In genomic region chr15:96359772-96360498, GRCh38 we compare ENCODE assay signal across 11 cellular contexts. TPM values are rescaled to one million over a fixed set of nuclear protein-coding genes. Genes with fewer than 3 reads are reported as not detected.
DNase-seq lines count a peak whose midpoint lies in the region; ATAC-seq, FAIRE-seq and TF ChIP-seq lines count a peak whose summit lies in the region.
"Had no signal": no experiment of that assay in that cellular context is flagged by ENCODE, and none has a peak within 500 bp of the region (broad histone marks: within the 10 kb centered on the region; RNA-seq: fewer than 3 reads in every experiment).

No MANE protein-coding gene starts in this region.

- DNase-seq in HepG2 (ENCODE audit: low spot score) (no peak), fibroblast of lung (ENCODE audit: low read depth in 2 of 2) (peak; percentile 51 to 53), iPS-NIHi7 (ENCODE audit: extremely low spot score) (no peak)
- no peak for DNase-seq in effector memory CD8-positive, alpha-beta T cell
- DNase-seq in stimulated activated naive CD8-positive, alpha-beta T cell treated with anti-CD3 and anti-CD28 coated beads, Interleukin-15, Interleukin-2, amounts not matched to agents 100 U/mL and 50 U/mL, for 24 hours, result no peak
- DNase-seq: activated CD8-positive, alpha-beta memory T cell treated with anti-CD3 and anti-CD28 coated beads, Interleukin-2, amount 10 ng/mL, durations not matched to agents 7 days and 5 days; CD4-positive, CD25-positive, alpha-beta regulatory T cell had no signal

- H3K27ac ChIP-seq in liver (ENCODE audit: low read depth in 1 of 2, low read length in 2 of 2) (peak overlapping the region; percentile 9 to 61), HepG2 (ENCODE audit: extremely low read length, insufficient read depth, low read length) (no peak overlapping the region), fibroblast of lung (ENCODE audit: insufficient read depth, low read length) (peak overlapping the region; percentile 74), muscle layer of duodenum (ENCODE audit: low read length) (no peak overlapping the region)
- H3K27ac ChIP-seq: HL-60 had no signal

- CTCF ChIA-PET in HepG2 (lab: Yijun Ruan, JAX; ENCODE audit: low intra/inter-chr PET ratio, low total read pairs), result no interaction called here

- no peak overlapping the region for H3K4me3 Mint-ChIP-seq in effector memory CD8-positive, alpha-beta T cell
- H3K4me3 Mint-ChIP-seq: activated CD8-positive, alpha-beta memory T cell treated with anti-CD3 and anti-CD28 coated beads, Interleukin-2, amount 10 ng/mL, durations not matched to agents 7 days and 5 days had no signal

- TF ChIP-seq CTCF in liver (IDR thresholded peaks at IDR 0.05; ENCODE audit: low read depth, low read length, missing input control) (no peak), HepG2 (CRISPR knock-in tag; IDR thresholded peaks at IDR 0.05) (no peak), fibroblast of lung (conservative IDR thresholded peaks at IDR 0.05 in 1 of 2, IDR thresholded peaks at IDR 0.05 in 1 of 2; ENCODE audit: low read depth in 1 of 2, low read length in 2 of 2) (peak in 1 of 2 donors; percentile 3)

- H3K27me3 Mint-ChIP-seq in effector memory CD8-positive, alpha-beta T cell, result peaks cover 46 to 59% of the 10 kb centered on the region in 2 donors

- H3K27me3 ChIP-seq in liver (ENCODE audit: control insufficient read depth in 4 of 4, insufficient read depth in 4 of 4, low read length in 3 of 4) (no peaks in the 10 kb centered on the region), HepG2 (ENCODE audit: control insufficient read depth in 1 of 2, insufficient read depth in 2 of 2, low read length in 2 of 2) (no peaks in the 10 kb centered on the region), fibroblast of lung (ENCODE audit: control insufficient read depth, insufficient read depth, low read length) (no peaks in the 10 kb centered on the region), muscle layer of duodenum (ENCODE audit: low read depth, low read length) (peaks cover 32% of the 10 kb centered on the region)

- POLR2A ChIA-PET in HepG2 (lab: Yijun Ruan, JAX), result no interaction called here

- no peak overlapping the region for H3K27ac Mint-ChIP-seq in effector memory CD8-positive, alpha-beta T cell
- H3K27ac Mint-ChIP-seq: activated CD8-positive, alpha-beta memory T cell treated with anti-CD3 and anti-CD28 coated beads, Interleukin-2, amount 10 ng/mL, durations not matched to agents 7 days and 5 days; CD4-positive, CD25-positive, alpha-beta regulatory T cell had no signal

- TF ChIP-seq POLR2A in HepG2 (IDR thresholded peaks at IDR 0.05; ENCODE audit: insufficient read depth in 1 of 2, low read depth in 2 of 2, low read length in 2 of 2), result no peak

- H3K4me1 ChIP-seq in liver (ENCODE audit: control insufficient read depth in 4 of 4, insufficient read depth in 4 of 4, low read length in 3 of 4) (peaks cover 6 to 25% (median 15%) of the 10 kb centered on the region in 4 donors), HepG2 (ENCODE audit: insufficient read depth, low read length) (peaks cover 23% of the 10 kb centered on the region), fibroblast of lung (ENCODE audit: control insufficient read depth, extremely low read depth, insufficient read depth, low read length) (peaks cover 4% of the 10 kb centered on the region), muscle layer of duodenum (ENCODE audit: control insufficient read depth in 1 of 2, insufficient read depth in 2 of 2, low read length in 2 of 2) (peaks cover 5 to 13% of the 10 kb centered on the region in 2 donors)

- in situ Hi-C loops in HepG2 (cut with HindIII; ENCODE audit: extremely low pct_ligation_motif_present, low pct_unique_long_range_greater_than_20kb), result loop anchor here (25.0 kb wide), 1 partner anchor 1402 kb away; no protein-coding TSS in a partner anchor

- H4K20me1 ChIP-seq in HepG2 (ENCODE audit: insufficient read depth, low read length) (no peaks in the 10 kb centered on the region), fibroblast of lung (ENCODE audit: control insufficient read depth, extremely low read depth, insufficient read depth, low read length) (no peaks in the 10 kb centered on the region)

- 21% methylated on average over 46 of the region's 46 CpGs for WGBS in liver
- WGBS in HepG2 (ENCODE audit: low lambda C conversion rate), result 87% methylated on average over 39 of the region's 46 CpGs

- H3K9me3 ChIP-seq in liver (ENCODE audit: control insufficient read depth in 4 of 4, low read length in 3 of 4) (no peaks in the 10 kb centered on the region), HepG2 (ENCODE audit: low read length) (no peaks in the 10 kb centered on the region), fibroblast of lung (ENCODE audit: control insufficient read depth, insufficient read depth, low read depth, low read length) (no peaks in the 10 kb centered on the region), muscle layer of duodenum (ENCODE audit: control insufficient read depth in 1 of 2, low read length in 2 of 2) (no peaks in the 10 kb centered on the region)

- TF ChIP-seq EP300 in HepG2 (IDR thresholded peaks at IDR 0.05; ENCODE audit: low read depth in 2 of 2, low read length in 2 of 2), result no peak
- TF ChIP-seq EP300 in HepG2 (CRISPR knock-in tag; IDR thresholded peaks at IDR 0.05; ENCODE audit: borderline replicate concordance), result no peak

- ATAC-seq in HepG2 (no peak), GM18909 (IDR thresholded peaks at IDR 0.05; ENCODE audit: poor library complexity, unreplicated experiment) (no peak)
- ATAC-seq in effector memory CD8-positive, alpha-beta T cell (replicated peaks), result no peak
- ATAC-seq in stimulated activated naive CD8-positive, alpha-beta T cell treated with anti-CD3 and anti-CD28 coated beads, Interleukin-15, Interleukin-2, amounts not matched to agents 100 U/mL and 50 U/mL, for 24 hours, result no peak
- ATAC-seq: activated CD8-positive, alpha-beta memory T cell treated with anti-CD3 and anti-CD28 coated beads, Interleukin-2, amount 10 ng/mL, durations not matched to agents 7 days and 5 days had no signal

- FAIRE-seq in HepG2 (lab: Jason Lieb, UNC), result no peak

- H2AFZ ChIP-seq in HepG2 (ENCODE audit: low read length) (no peak overlapping the region), fibroblast of lung (ENCODE audit: low read length) (peak overlapping the region; percentile 42)

- H3K36me3 Mint-ChIP-seq in effector memory CD8-positive, alpha-beta T cell (ENCODE audit: insufficient read depth), result peaks cover 29% of the 10 kb centered on the region
- H3K36me3 Mint-ChIP-seq: activated CD8-positive, alpha-beta memory T cell treated with anti-CD3 and anti-CD28 coated beads, Interleukin-2, amount 10 ng/mL, durations not matched to agents 7 days and 5 days had no signal

- H3K9ac ChIP-seq in liver (ENCODE audit: low read depth in 1 of 2, low read length in 2 of 2), result peak overlapping the region in 1 of 2 donors; percentile 9
- no peak overlapping the region for H3K9ac ChIP-seq in HepG2 (ENCODE audit: insufficient read depth, low read depth, low read length)
- peak overlapping the region; percentile 75 for H3K9ac ChIP-seq in fibroblast of lung (ENCODE audit: insufficient read depth, low read length)

- H3K36me3 ChIP-seq in liver (ENCODE audit: control insufficient read depth in 4 of 4, insufficient read depth in 3 of 4, low read depth in 1 of 4, low read length in 3 of 4), result no peaks in the 10 kb centered on the region
- H3K36me3 ChIP-seq in HepG2 (replicated peaks in 1 of 2; ENCODE audit: control insufficient read depth in 1 of 2, insufficient read depth in 2 of 2, low read length in 2 of 2), result no peaks in the 10 kb centered on the region
- no peaks in the 10 kb centered on the region for H3K36me3 ChIP-seq in fibroblast of lung (ENCODE audit: control insufficient read depth, insufficient read depth, low read length)
- H3K36me3 ChIP-seq in muscle layer of duodenum (ENCODE audit: control insufficient read depth in 1 of 2, insufficient read depth in 2 of 2, low read length in 2 of 2), result no peaks in the 10 kb centered on the region

- peaks cover 14 to 20% of the 10 kb centered on the region in 2 donors for H3K4me1 Mint-ChIP-seq in effector memory CD8-positive, alpha-beta T cell (ENCODE audit: low read depth in 2 of 2)

- no peak for TF ChIP-seq RAD21 in liver (IDR thresholded peaks at IDR 0.05)
- TF ChIP-seq RAD21 in HepG2 (CRISPR knock-in tag; IDR thresholded peaks at IDR 0.05), result no peak

- BruUV-seq in HepG2 (replicated peaks; lab: Mats Ljungman, UMichigan), result no TSS peak

- intact Hi-C loops in HepG2 (cut with micrococcal nuclease; ENCODE audit: unreplicated experiment), result loop anchor here (5.0 to 10.0 kb wide), 2 partner anchors 445 to 877 kb away; no protein-coding TSS in a partner anchor

- H3K4me3 ChIP-seq in liver (ENCODE audit: low read depth in 1 of 3, low read length in 3 of 3) (peak overlapping the region in 2 of 3 donors; percentile 37 to 54), HepG2 (replicated peaks in 1 of 3; ENCODE audit: insufficient read depth in 1 of 3, low read depth in 2 of 3, low read length in 3 of 3) (no peak overlapping the region), fibroblast of lung (replicated peaks in 1 of 4; ENCODE audit: control extremely low read depth in 1 of 4, insufficient read depth in 1 of 4, low read depth in 3 of 4, low read length in 4 of 4) (peak overlapping the region; percentile 45 to 66 (median 48)), muscle layer of duodenum (ENCODE audit: low read depth in 1 of 2, low read length in 2 of 2) (peak overlapping the region; percentile 48 to 53)

- peaks cover 2 to 7% of the 10 kb centered on the region in 2 donors for H3K9me3 Mint-ChIP-seq in effector memory CD8-positive, alpha-beta T cell

- no peak overlapping the region for H3K4me2 ChIP-seq in HepG2 (ENCODE audit: low read depth, low read length)
- H3K4me2 ChIP-seq in fibroblast of lung (ENCODE audit: extremely low read depth, insufficient read depth, low read length), result peak overlapping the region; percentile 67

- H3K79me2 ChIP-seq in HepG2 (ENCODE audit: insufficient read depth, low read length), result no peaks in the 10 kb centered on the region
- H3K79me2 ChIP-seq in fibroblast of lung (ENCODE audit: control insufficient read depth, insufficient read depth, low read length), result peaks cover 39% of the 10 kb centered on the region

RNA-seq across cellular contexts. Expression of gene NR2F2, which starts 29.4 kb away (rescaled TPM):
- total RNA-seq in liver (1 to 10 TPM; 5.9 to 6.4 TPM), HepG2 (2016; rRNA removed; fragmentation: Illumina TruSeq; extraction: Trizol) (3.5 and 5.0 TPM in 2 replicates), fibroblast of lung (9.2 and 15.7 TPM in 2 replicates)
- polyA plus RNA-seq in liver (10 to 100 TPM; 12.0 to 22.4 TPM), HepG2 (2011; rRNA removed) (4.0 and 4.7 TPM in 2 replicates), fibroblast of lung (66.5 and 130 TPM in 2 replicates)
- 0.61 and 0.79 TPM in 2 replicates for total RNA-seq in HepG2 (2016; cell fraction: cytosol; rRNA removed; fragmentation: Illumina TruSeq; extraction: Trizol; ENCODE audit: low read depth)
- 3.8 and 4.3 TPM in 2 replicates for total RNA-seq in HepG2 (2016; cell fraction: insoluble cytoplasmic fraction; rRNA removed; fragmentation: Illumina TruSeq; extraction: Trizol)
- total RNA-seq in HepG2 (2016; cell fraction: membrane; rRNA removed; fragmentation: Illumina TruSeq; extraction: Trizol), result 2.4 and 2.8 TPM in 2 replicates
- 8.2 and 8.4 TPM in 2 replicates for total RNA-seq in HepG2 (2016; cell fraction: nucleus; rRNA removed; fragmentation: Illumina TruSeq; extraction: Trizol)
- 3.5 and 3.6 TPM in 2 replicates for polyA plus RNA-seq in HepG2 (2011; cell fraction: cytosol; rRNA removed)
- polyA plus RNA-seq in HepG2 (2011; cell fraction: nucleus; rRNA removed), result 13.5 and 15.0 TPM in 2 replicates
- polyA plus RNA-seq in HepG2 (2012), result 20.1 and 28.6 TPM in 2 replicates
- polyA plus RNA-seq in HepG2 (2016; cell fraction: cytosol; fragmentation: Illumina TruSeq; extraction: Trizol; ENCODE audit: low read depth), result 0.70 TPM in 2 replicates
- polyA plus RNA-seq in HepG2 (2016; cell fraction: insoluble cytoplasmic fraction; fragmentation: Illumina TruSeq; extraction: Trizol; ENCODE audit: low read depth), result 14.4 and 16.5 TPM in 2 replicates
- polyA plus RNA-seq in HepG2 (2016; cell fraction: membrane; fragmentation: Illumina TruSeq; extraction: Trizol; ENCODE audit: low read depth), result 3.3 and 3.6 TPM in 2 replicates
- 27.1 and 27.3 TPM in 2 replicates for polyA plus RNA-seq in HepG2 (2016; cell fraction: nucleus; fragmentation: Illumina TruSeq; extraction: Trizol; ENCODE audit: insufficient read depth, low read depth)
- 15.2 and 51.3 TPM in 2 replicates for polyA minus RNA-seq in HepG2 (2011; rRNA and poly(A)+ RNA removed; ENCODE audit: low replicate concordance)
- polyA minus RNA-seq in HepG2 (2011; cell fraction: cytosol; rRNA and poly(A)+ RNA removed), result 6.7 and 11.9 TPM in 2 replicates
- polyA minus RNA-seq in HepG2 (2011; cell fraction: nucleus; rRNA and poly(A)+ RNA removed), result 11.7 and 14.2 TPM in 2 replicates
- polyA plus RNA-seq in fibroblast of lung (2012), result 124 and 286 TPM in 2 replicates
- 78.0 and 158 TPM in 2 replicates for polyA minus RNA-seq in fibroblast of lung (ENCODE audit: low replicate concordance)
- total RNA-seq: activated CD8-positive, alpha-beta memory T cell treated with anti-CD3 and anti-CD28 coated beads, Interleukin-2, amount 10 ng/mL, durations not matched to agents 7 days and 5 days; CD4-positive, CD25-positive, alpha-beta regulatory T cell had no signal
- polyA plus RNA-seq: CD4-positive, CD25-positive, alpha-beta regulatory T cell had no signal

Comparison
In these comparisons a context has a peak if more than half of its experiments do, and no peak if none do; other contexts are left out.
1. H3K27ac ChIP-seq: peak in liver (2 of 2) and fibroblast of lung (single experiment); none in HepG2 (single experiment) and muscle layer of duodenum (single experiment).
2. H3K4me3 ChIP-seq: peak in liver (2 of 3), fibroblast of lung (4 of 4) and muscle layer of duodenum (2 of 2); none in HepG2 (0 of 3).
3. DNase-seq: peak in fibroblast of lung (2 of 2); none in HepG2 (single experiment), effector memory CD8-positive, alpha-beta T cell (0 of 3), iPS-NIHi7 (single experiment) and stimulated activated naive CD8-positive, alpha-beta T cell treated with anti-CD3 and anti-CD28 coated beads, Interleukin-15, Interleukin-2, amounts not matched to agents 100 U/mL and 50 U/mL, for 24 hours (single experiment).